ENCODE assay signal across 1 cellular context in the genomic region with DNA sequence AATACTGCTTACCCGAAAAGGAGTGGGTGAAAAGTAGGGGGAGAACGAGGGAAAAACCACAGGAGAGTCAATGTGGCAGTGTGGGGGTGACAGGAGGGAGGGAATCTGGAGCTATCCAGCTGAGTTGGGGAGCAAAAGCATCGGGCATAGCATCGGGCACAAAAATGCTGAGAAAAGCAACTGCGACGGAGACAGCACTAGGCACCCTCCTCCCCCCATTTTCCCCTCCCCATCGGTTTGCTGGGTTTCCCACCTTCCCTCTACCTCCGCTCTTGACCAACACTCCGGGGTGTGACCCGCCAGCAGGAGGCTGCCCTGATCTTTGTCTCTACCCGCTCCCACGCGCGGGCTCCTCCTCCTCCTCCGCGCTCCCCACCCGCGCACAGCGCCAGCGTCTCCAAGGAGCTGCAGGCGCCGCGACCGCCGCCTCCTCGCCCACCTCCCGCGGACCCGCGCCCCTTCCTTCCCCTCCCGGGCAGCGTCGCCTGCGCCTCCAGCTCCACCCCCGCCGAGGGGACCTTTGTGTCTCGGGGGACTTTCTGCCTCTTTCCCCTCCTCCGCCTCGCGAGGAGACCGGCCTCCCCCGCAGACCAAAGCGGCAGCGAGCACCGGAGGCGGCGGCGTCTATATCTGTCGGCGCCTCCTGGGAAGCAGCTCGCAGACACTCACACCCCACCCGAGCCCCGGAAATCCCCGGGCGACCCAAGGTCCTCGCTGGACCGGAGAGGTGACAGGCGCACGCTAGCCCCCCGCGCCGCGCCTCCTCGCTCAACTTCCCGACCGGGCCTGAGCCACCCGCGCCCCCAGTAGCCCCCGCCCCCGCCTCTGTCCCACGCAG.
TF ChIP-seq lines count a peak whose summit lies in the region.

No MANE protein-coding gene starts in this region.

TF ChIP-seq in GM23338, 12 proteins besides CTCF, POLR2A, EP300 and RAD21 (continued from another document):
- TF ChIP-seq REST (IDR thresholded peaks at IDR 0.05; ENCODE audit: unreplicated experiment) (no peak), STAT1 (IDR thresholded peaks at IDR 0.05; ENCODE audit: unreplicated experiment) (no peak), ETS1 (IDR thresholded peaks at IDR 0.05) (no peak), ZNF331 (CRISPR knock-in tag; IDR thresholded peaks at IDR 0.05; ENCODE audit: low read depth) (no peak), EZH2phosphoT487 (IDR thresholded peaks at IDR 0.05; ENCODE audit: unreplicated experiment) (no peak), ZNF114 (CRISPR knock-in tag; IDR thresholded peaks at IDR 0.05) (no peak), POLR2AphosphoS5 (IDR thresholded peaks at IDR 0.05; ENCODE audit: low read depth) (no peak)
